ENCODE assay signal across 27 cellular contexts in the genomic region with DNA sequence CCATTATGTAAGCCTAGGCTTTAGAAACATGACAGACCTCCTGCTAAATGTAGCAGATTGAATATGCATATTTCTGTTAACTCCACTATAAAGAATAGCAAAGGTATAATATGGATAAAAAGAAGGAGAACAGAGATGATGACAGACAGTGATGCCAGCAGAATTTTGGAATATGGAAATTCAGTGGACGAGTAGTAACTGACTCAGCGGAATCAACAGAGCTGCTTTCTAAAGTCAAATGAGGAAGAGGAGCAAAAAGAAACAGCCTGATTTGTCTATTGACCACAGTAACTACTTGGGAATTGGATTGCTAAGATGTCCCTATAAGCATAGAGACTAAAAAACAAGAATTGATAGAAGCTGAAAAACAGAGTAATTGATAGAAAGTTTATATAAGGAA. TPM values are rescaled to one million over a fixed set of nuclear protein-coding genes. Genes with fewer than 3 reads are reported as not detected.
DNase-seq lines count a peak whose midpoint lies in the region; ATAC-seq, FAIRE-seq and TF ChIP-seq lines count a peak whose summit lies in the region.
"Had no signal": no experiment of that assay in that cellular context is flagged by ENCODE, and none has a peak within 500 bp of the region (broad histone marks: within the 10 kb centered on the region; RNA-seq: fewer than 3 reads in every experiment).

No MANE protein-coding gene starts in this region.

- CTCF ChIA-PET in A549 (lab: Yijun Ruan, JAX) (no interaction called here), K562 (lab: Yijun Ruan, JAX; ENCODE audit: low intra/inter-chr PET ratio) (no interaction called here)

- no peaks in the 10 kb centered on the region for H4K20me1 ChIP-seq in K562 (replicated peaks; ENCODE audit: control insufficient read depth, insufficient read depth, low read length)
- H4K20me1 ChIP-seq: BLaER1 had no signal

- 90% methylated on average over 2 of the region's 2 CpGs for WGBS in A549 (ENCODE audit: missing lambda C conversion rate)
- 92% methylated on average over 2 of the region's 2 CpGs for WGBS in K562 (ENCODE audit: insufficient coverage, low coverage, missing lambda C conversion rate)
- WGBS in esophagus muscularis mucosa, result 72% methylated on average over 2 of the region's 2 CpGs
- WGBS in pancreas, 2 donors, result 90 to 94% methylated on average over 2 of the region's 2 CpGs

- H3K4me1 ChIP-seq in A549, result no peaks in the 10 kb centered on the region
- no peaks in the 10 kb centered on the region for H3K4me1 ChIP-seq in K562 (replicated peaks in 1 of 2; ENCODE audit: control insufficient read depth in 2 of 2, insufficient read depth in 2 of 2, low read length in 2 of 2)
- H3K4me1 ChIP-seq in esophagus muscularis mucosa, result peaks cover 0 to 69% (median 62%) of the 10 kb centered on the region in 4 donors
- peaks cover 0 to 3% (median 0%) of the 10 kb centered on the region in 3 donors for H3K4me1 ChIP-seq in pancreas
- H3K4me1 ChIP-seq: SJCRH30 had no signal

- H3K9me3 ChIP-seq in A549 (peaks cover 8% of the 10 kb centered on the region; the same call in 2 of the 3 replicates), K562 (replicated peaks; ENCODE audit: control insufficient read depth, insufficient read depth, low read depth, low read length) (no peaks in the 10 kb centered on the region), esophagus muscularis mucosa (no peaks in the 10 kb centered on the region), pancreas (no peaks in the 10 kb centered on the region)
- H3K9me3 ChIP-seq: MG63, SJCRH30 had no signal

- no peak overlapping the region for H3K27ac ChIP-seq in A549
- no peak overlapping the region for H3K27ac ChIP-seq in K562 (ENCODE audit: extremely low read depth, low read depth, low read length)
- peak overlapping the region in 3 of 4 donors; percentile 12 to 67 (median 31) for H3K27ac ChIP-seq in esophagus muscularis mucosa (replicated peaks in 1 of 4)
- H3K27ac ChIP-seq in pancreas, result no peak overlapping the region
- H3K27ac ChIP-seq: BLaER1, GM23248, HL-60, PC-9, SJCRH30 had no signal

- no peaks in the 10 kb centered on the region for H3K9me1 ChIP-seq in K562 (ENCODE audit: control insufficient read depth, insufficient read depth, low read length)

- H3K9ac ChIP-seq in K562 (ENCODE audit: insufficient read depth in 1 of 2, low read depth in 2 of 2, low read length in 2 of 2), result no peak overlapping the region
- H3K9ac ChIP-seq: BLaER1, GM23248 had no signal

- intact Hi-C loops in K562 (cut with micrococcal nuclease), result no loop called here
- intact Hi-C loops in esophagus muscularis mucosa (cut with DNase I), result no loop called here
- intact Hi-C loops in pancreas (cut with DNase I), result no loop called here

- H3K27me3 ChIP-seq in K562 (ENCODE audit: control insufficient read depth in 2 of 2, insufficient read depth in 2 of 2, low read length in 2 of 2) (no peaks in the 10 kb centered on the region), esophagus muscularis mucosa (no peaks in the 10 kb centered on the region), pancreas (no peaks in the 10 kb centered on the region)
- H3K27me3 ChIP-seq: BLaER1, MG63, SJCRH30 had no signal

- H3K79me2 ChIP-seq in K562 (ENCODE audit: control insufficient read depth, insufficient read depth, low read length), result no peaks in the 10 kb centered on the region

- TF ChIP-seq POLR2A in A549 (IDR thresholded peaks at IDR 0.05; ENCODE audit: low read length) (no peak), K562 (conservative IDR thresholded peaks at IDR 0.05) (no peak), esophagus muscularis mucosa (IDR thresholded peaks at IDR 0.05; ENCODE audit: low read depth) (no peak)

- BruUV-seq in K562 (replicated peaks; lab: Mats Ljungman, UMichigan), result no TSS peak

- peaks cover 2% of the 10 kb centered on the region; the same call in 1 of the 3 replicates for H3K36me3 ChIP-seq in K562 (ENCODE audit: control insufficient read depth, insufficient read depth, low read length)
- H3K36me3 ChIP-seq in esophagus muscularis mucosa, result peaks cover 0 to 9% (median 3%) of the 10 kb centered on the region in 4 donors
- H3K36me3 ChIP-seq in pancreas, result no peaks in the 10 kb centered on the region

- TF ChIP-seq CTCF in A549 (IDR thresholded peaks at IDR 0.05) (no peak), K562 (IDR thresholded peaks at IDR 0.05 in 2 of 3, conservative IDR thresholded peaks at IDR 0.05 in 1 of 3; ENCODE audit: insufficient read depth in 2 of 3, low read depth in 1 of 3, low read length in 3 of 3) (no peak), esophagus muscularis mucosa (IDR thresholded peaks at IDR 0.05) (no peak), pancreas (IDR thresholded peaks at IDR 0.05) (no peak)

- TF ChIP-seq EP300 in A549 (IDR thresholded peaks at IDR 0.05) (no peak), K562 (IDR thresholded peaks at IDR 0.05; ENCODE audit: low read length) (no peak), esophagus muscularis mucosa (IDR thresholded peaks at IDR 0.05) (no peak)

- FAIRE-seq in A549 (lab: Jason Lieb, UNC) (no peak), K562 (lab: Jason Lieb, UNC) (no peak), pancreas (lab: Jason Lieb, UNC) (no peak)
- FAIRE-seq: GM18507 had no signal

- ATAC-seq in A549 (no peak), K562 (no peak), pancreas (no peak)
- no peak for ATAC-seq in activated CD4-positive, CD25-positive, alpha-beta regulatory T cell treated with anti-CD3 and anti-CD28 coated beads, Interleukin-2, amount 50 U/mL, for 24 hours
- ATAC-seq: Right ventricle myocardium inferior had no signal

- in situ Hi-C loops in K562 (cut with MboI), result no loop called here

- H2AFZ ChIP-seq in K562 (ENCODE audit: low read depth, low read length), result no peak overlapping the region
- H2AFZ ChIP-seq: GM23248, PC-9 had no signal

- DNase-seq in A549 (ENCODE audit: low read depth in 1 of 2, low spot score in 1 of 2), result no peak
- DNase-seq in K562 (ENCODE audit: extremely low read depth in 1 of 4, low spot score in 3 of 4), result no peak
- no peak for DNase-seq in esophagus muscularis mucosa (ENCODE audit: extremely low spot score)
- DNase-seq in superior temporal gyrus (ENCODE audit: extremely low spot score), result peak; percentile 47
- no peak for DNase-seq in Kasumi-1 (lab: John Stamatoyannopoulos, UW)
- DNase-seq in pancreas, result no peak
- DNase-seq: CD4-positive, CD25-positive, alpha-beta regulatory T cell; COR-L47; DMS53; GM23248; H7; MG63; NCI-H1105 treated with DMSO at 0.1 percent for 48 hours; NCI-H2029 treated with DMSO at 0.1 percent for 48 hours; NCI-H446 treated with DMSO at 0.1 percent for 48 hours; NCI-H526 treated with DMSO at 0.1 percent for 48 hours; PC-9; SJCRH30 had no signal

- H3K4me2 ChIP-seq in A549, result no peak overlapping the region
- H3K4me2 ChIP-seq in K562 (ENCODE audit: insufficient read depth, low read length), result no peak overlapping the region
- H3K4me2 ChIP-seq: BLaER1, PC-9 had no signal

- TF ChIP-seq RAD21 in A549 (conservative IDR thresholded peaks at IDR 0.05 in 1 of 2, IDR thresholded peaks at IDR 0.05 in 1 of 2), result no peak
- no peak for TF ChIP-seq RAD21 in K562 (CRISPR knock-in tag; conservative IDR thresholded peaks at IDR 0.05 in 1 of 2, IDR thresholded peaks at IDR 0.05 in 1 of 2)

- no peak overlapping the region for H3K4me3 ChIP-seq in A549
- no peak overlapping the region for H3K4me3 ChIP-seq in K562
- no peak overlapping the region for H3K4me3 ChIP-seq in esophagus muscularis mucosa
- no peak overlapping the region for H3K4me3 ChIP-seq in pancreas
- H3K4me3 ChIP-seq: BLaER1, GM23248, MG63, PC-9, SJCRH30 had no signal

- POLR2A ChIA-PET in A549 (lab: Yijun Ruan, JAX), result no interaction called here
- POLR2A ChIA-PET in K562 (lab: Yijun Ruan, JAX), result no interaction called here

TF ChIP-seq in K562, 482 proteins besides CTCF, POLR2A, EP300 and RAD21:
- peak; percentile 32; the same call in 1 of the 2 replicates for TF ChIP-seq C11orf30 (IDR thresholded peaks at IDR 0.05; ENCODE audit: low read depth)
- TF ChIP-seq NEUROD1 (IDR thresholded peaks at IDR 0.05; ENCODE audit: borderline replicate concordance, low read depth, low read length, partially characterized antibody), result no peak
- 0 out of 2 replicates have a peak, but pooled peaks have one; percentile 6 for TF ChIP-seq MAFF (IDR thresholded peaks at IDR 0.05; ENCODE audit: low read length)
- peak; percentile 65 for TF ChIP-seq ZNF316 (IDR thresholded peaks at IDR 0.05)

RNA-seq across cellular contexts. Expression of gene GPR21, which starts 8.0 kb away (rescaled TPM):
- 0.13 and 0.38 TPM in 2 replicates for polyA plus RNA-seq in A549 (2011; rRNA removed)
- not detected in 2 replicates for polyA plus RNA-seq in A549 (2012; cell fraction: cytosol; rRNA removed)
- 0.20 and 0.34 TPM in 2 replicates for polyA plus RNA-seq in A549 (2012; cell fraction: nucleus; rRNA removed)
- not detected in 3 replicates for polyA plus RNA-seq in A549 (2017; fragmentation: RNase III; extraction: RNeasy Plus Mini Kit Qiagen cat#74134 plus additional on column Dnase treatment)
- 7.3 and 10.2 TPM in 2 replicates for polyA minus RNA-seq in A549 (2011; rRNA and poly(A)+ RNA removed)
- total RNA-seq in K562 (2011; cell fraction: chromatin; rRNA removed; ENCODE audit: low replicate concordance), result 2.8 and 10.7 TPM in 2 replicates
- 1.8 and 3.8 TPM in 2 replicates for total RNA-seq in K562 (2011; cell fraction: nucleolus; rRNA removed)
- total RNA-seq in K562 (2011; cell fraction: nucleoplasm; rRNA removed), result 7.3 and 13.7 TPM in 2 replicates
- 0.24 TPM in 1 of 2 replicates, not detected in the other for total RNA-seq in K562 (2014; rRNA removed)
- 0.36 and 0.67 TPM in 2 replicates for total RNA-seq in K562 (2014; rRNA removed; fragmentation: Illumina TruSeq; extraction: Trizol)
- 0.75 and 0.83 TPM in 2 replicates for total RNA-seq in K562 (2015; rRNA removed; fragmentation: Illumina TruSeq; extraction: Trizol)
- total RNA-seq in K562 (2021), result 0.16 TPM in 1 of 2 replicates, not detected in the other
- 0.27 TPM in 1 of 2 replicates, not detected in the other for polyA plus RNA-seq in K562 (2011; rRNA removed)
- polyA plus RNA-seq in K562 (2011; cell fraction: cytosol; rRNA removed), result 0.09 TPM in 1 of 2 replicates, not detected in the other
- 1.1 and 2.2 TPM in 2 replicates for polyA plus RNA-seq in K562 (2011; cell fraction: nucleus; rRNA removed)
- not detected in 2 replicates for polyA plus RNA-seq in K562 (2012)
- not detected in 2 replicates for polyA plus RNA-seq in K562 (2014; fragmentation: Illumina TruSeq; extraction: Trizol)
- polyA plus RNA-seq in K562 (2014; fragmentation: Nextera tagmentation; extraction: Ambion mirVana), result not detected
- polyA plus RNA-seq in K562 (2014; rRNA removed), result 0.15 TPM in 1 of 2 replicates, not detected in the other
- 5.1 and 6.2 TPM in 2 replicates for polyA minus RNA-seq in K562 (2011; rRNA and poly(A)+ RNA removed)
- not detected in 2 replicates for polyA minus RNA-seq in K562 (2011; cell fraction: cytosol; rRNA and poly(A)+ RNA removed)
- 6.0 and 7.4 TPM in 2 replicates for polyA minus RNA-seq in K562 (2011; cell fraction: nucleus; rRNA and poly(A)+ RNA removed)
- 1 to 10 TPM in 1 of 4 donors, under 1 TPM in 2, not detected in 1; 0.33 to 1.1 (median 0.52) TPM for total RNA-seq in esophagus muscularis mucosa
- under 1 TPM in 4 of 6 donors, not detected in 2; 0.16 to 0.97 (median 0.65) TPM for total RNA-seq in pancreas
- under 1 TPM in 1 of 2 donors, not detected in 1; 0.23 TPM for polyA plus RNA-seq in pancreas
- total RNA-seq: A172, Daoy, G401, RPMI7951 had no signal
- polyA plus RNA-seq: CD4-positive, CD25-positive, alpha-beta regulatory T cell; GM23248 had no signal

Comparison
In these comparisons a context has a peak if more than half of its experiments do, and no peak if none do; other contexts are left out.
1. H3K27ac ChIP-seq: peak in esophagus muscularis mucosa (3 of 4); none in A549 (0 of 2), K562 (single experiment) and pancreas (0 of 4).
2. Of the 35 proteins assayed by ChIP-seq in both K562 and A549: peak only in K562: none; only in A549: MAFK; in both: none; in neither: 34.